ENCODE assay signal across 27 cellular contexts in genomic region chr1:76239470-76239918, GRCh38.
DNase-seq lines count a peak whose midpoint lies in the region; ATAC-seq and TF ChIP-seq lines count a peak whose summit lies in the region.
"Had no signal": no experiment of that assay in that cellular context is flagged by ENCODE, and none has a peak within 500 bp of the region (broad histone marks: within the 10 kb centered on the region; RNA-seq: fewer than 3 reads in every experiment).

No MANE protein-coding gene starts in this region.

- peak; percentile 8 for DNase-seq in Calu3
- DNase-seq in HCT116 (ENCODE audit: low read depth, low spot score), result no peak
- DNase-seq in NCI-H748 (lab: John Stamatoyannopoulos, UW; ENCODE audit: unreplicated experiment), result peak; percentile 93
- DNase-seq in left kidney (ENCODE audit: low read depth, low spot score), result peak; percentile 62
- no peak for DNase-seq in esophagus muscularis mucosa (ENCODE audit: extremely low spot score)
- no peak for DNase-seq in activated CD8-positive, alpha-beta memory T cell treated with anti-CD3 and anti-CD28 coated beads, Interleukin-2, amount 10 ng/mL, durations not matched to agents 7 days and 5 days
- no peak for DNase-seq in activated T-cell treated with anti-CD3 and anti-CD28 coated beads for 4 hours
- DNase-seq: activated B cell treated with CpG ODN at 0.5 μM for 24 hours; activated CD4-positive, alpha-beta memory T cell treated with anti-CD3 and anti-CD28 coated beads for 36 hours; activated naive CD4-positive, alpha-beta T cell treated with anti-CD3 and anti-CD28 coated beads for 36 hours; activated T-cell treated with anti-CD3 and anti-CD28 coated beads, Interleukin-2, amount 50 U/mL, for 24 hours; AML-193; aorta; left colon; NCI-H1092; NCI-H446 treated with DMSO at 0.1 percent for 48 hours; SHP77; T-helper 2 cell; transverse colon had no signal

- H3K9me2 ChIP-seq in HCT116 (ENCODE audit: insufficient read depth), result no peaks in the 10 kb centered on the region

- H3K4me1 ChIP-seq in HCT116 (ENCODE audit: control insufficient read depth in 1 of 2, insufficient read depth in 2 of 2, low read length in 2 of 2) (peaks cover 42 to 52% of the 10 kb centered on the region in 2 experiments), esophagus muscularis mucosa (no peaks in the 10 kb centered on the region)
- H3K4me1 ChIP-seq: gastroesophageal sphincter, prostate gland, transverse colon had no signal

- TF ChIP-seq RAD21 in HCT116 (IDR thresholded peaks at IDR 0.05; ENCODE audit: low read depth), result no peak

- ATAC-seq in HCT116, result no peak
- ATAC-seq in activated CD8-positive, alpha-beta memory T cell treated with anti-CD3 and anti-CD28 coated beads, Interleukin-2, amount 10 ng/mL, durations not matched to agents 7 days and 5 days, result no peak
- ATAC-seq: esophagus mucosa, gastroesophageal sphincter, GM12878, left colon had no signal

- H3K79me2 ChIP-seq in HCT116 (ENCODE audit: insufficient read depth, low read length), result no peaks in the 10 kb centered on the region

- no peak overlapping the region for H3K9ac ChIP-seq in HCT116 (ENCODE audit: low read length)
- H3K9ac ChIP-seq: KMS-11 had no signal

- H3K9me3 ChIP-seq in HCT116 (ENCODE audit: control insufficient read depth in 1 of 2, insufficient read depth in 1 of 2, low read depth in 1 of 2, low read length in 2 of 2) (0 out of 4 replicates have a peak, but pooled peaks cover 0 to 3% of the 10 kb centered on the region in 2 experiments), esophagus muscularis mucosa (peaks cover 0 to 15% (median 8%) of the 10 kb centered on the region in 4 donors)
- H3K9me3 ChIP-seq: prostate gland had no signal

- TF ChIP-seq EP300 in esophagus muscularis mucosa (IDR thresholded peaks at IDR 0.05), result no peak

- no peaks in the 10 kb centered on the region for H4K20me1 ChIP-seq in HCT116 (ENCODE audit: insufficient read depth)

- peaks cover 4% of the 10 kb centered on the region for H3K9me3 Mint-ChIP-seq in Calu3 (ENCODE audit: low read depth, unreplicated experiment)
- no peaks in the 10 kb centered on the region for H3K9me3 Mint-ChIP-seq in activated CD8-positive, alpha-beta memory T cell treated with anti-CD3 and anti-CD28 coated beads, Interleukin-2, amount 10 ng/mL, durations not matched to agents 7 days and 5 days (ENCODE audit: low read depth)
- H3K9me3 Mint-ChIP-seq: central memory CD8-positive, alpha-beta T cell had no signal

- POLR2A ChIA-PET in HCT116 (lab: Charles Lee), result no interaction called here

- intact Hi-C loops in Calu3 (cut with micrococcal nuclease; ENCODE audit: unreplicated experiment) (loop anchor here (5.0 to 10.0 kb wide), 2 partner anchors 82 to 325 kb away; no protein-coding TSS in a partner anchor), HCT116 (cut with micrococcal nuclease) (no loop called here), esophagus muscularis mucosa (cut with DNase I) (no loop called here)

- peak overlapping the region; percentile 24; the same call in 1 of the 2 replicates for H3K4me2 ChIP-seq in HCT116 (ENCODE audit: low read length)
- H3K4me2 ChIP-seq: KMS-11 had no signal

- H3K27ac ChIP-seq in HCT116 (ENCODE audit: low read depth, low read length), result peak overlapping the region; percentile 87; the same call in 1 of the 2 replicates
- no peak overlapping the region for H3K27ac ChIP-seq in esophagus muscularis mucosa (replicated peaks in 1 of 4)
- H3K27ac ChIP-seq: gastroesophageal sphincter, KMS-11, prostate gland, skin epidermis, transverse colon had no signal

- H2AFZ ChIP-seq in HCT116 (ENCODE audit: low read depth, low read length, poor library complexity, severe bottlenecking), result no peak overlapping the region

- WGBS in esophagus muscularis mucosa, result 85% methylated on average over 3 of the region's 3 CpGs

- H3K4me3 ChIP-seq in HCT116 (replicated peaks in 1 of 2; ENCODE audit: low read depth in 1 of 2, low read length in 2 of 2), result no peak overlapping the region
- no peak overlapping the region for H3K4me3 ChIP-seq in esophagus muscularis mucosa
- H3K4me3 ChIP-seq: gastroesophageal sphincter, GM12878, prostate gland, skin epidermis, transverse colon had no signal

- H3K4me1 Mint-ChIP-seq in Calu3 (ENCODE audit: low read depth, unreplicated experiment), result peaks cover 35% of the 10 kb centered on the region
- H3K4me1 Mint-ChIP-seq in activated CD8-positive, alpha-beta memory T cell treated with anti-CD3 and anti-CD28 coated beads, Interleukin-2, amount 10 ng/mL, durations not matched to agents 7 days and 5 days, result no peaks in the 10 kb centered on the region
- H3K4me1 Mint-ChIP-seq: central memory CD8-positive, alpha-beta T cell had no signal

- TF ChIP-seq POLR2A in HCT116 (IDR thresholded peaks at IDR 0.05; ENCODE audit: borderline replicate concordance, extremely low read depth, insufficient read depth, insufficient read length) (no peak), esophagus muscularis mucosa (IDR thresholded peaks at IDR 0.05; ENCODE audit: low read depth) (no peak)

- peaks cover 13% of the 10 kb centered on the region for H3K36me3 Mint-ChIP-seq in Calu3 (ENCODE audit: insufficient read depth, unreplicated experiment)
- H3K36me3 Mint-ChIP-seq in activated CD8-positive, alpha-beta memory T cell treated with anti-CD3 and anti-CD28 coated beads, Interleukin-2, amount 10 ng/mL, durations not matched to agents 7 days and 5 days, result no peaks in the 10 kb centered on the region

- no peaks in the 10 kb centered on the region for H3K36me3 ChIP-seq in HCT116 (ENCODE audit: control insufficient read depth in 1 of 2, insufficient read depth in 2 of 2, low read length in 2 of 2)
- H3K36me3 ChIP-seq in esophagus muscularis mucosa, result no peaks in the 10 kb centered on the region
- H3K36me3 ChIP-seq: gastroesophageal sphincter, prostate gland, transverse colon had no signal

- H3K27me3 ChIP-seq in HCT116 (ENCODE audit: insufficient read depth, low read length) (no peaks in the 10 kb centered on the region), esophagus muscularis mucosa (no peaks in the 10 kb centered on the region)
- H3K27me3 ChIP-seq: gastroesophageal sphincter, transverse colon had no signal

- H3K4me3 Mint-ChIP-seq in Calu3 (ENCODE audit: low read depth, unreplicated experiment), result no peak overlapping the region
- no peak overlapping the region for H3K4me3 Mint-ChIP-seq in activated CD8-positive, alpha-beta memory T cell treated with anti-CD3 and anti-CD28 coated beads, Interleukin-2, amount 10 ng/mL, durations not matched to agents 7 days and 5 days
- H3K4me3 Mint-ChIP-seq: activated B cell treated with CpG ODN at 0.5 μM for 24 hours; activated CD4-positive, alpha-beta memory T cell treated with anti-CD3 and anti-CD28 coated beads for 36 hours; activated naive CD4-positive, alpha-beta T cell treated with anti-CD3 and anti-CD28 coated beads for 36 hours; activated T-cell treated with anti-CD3 and anti-CD28 coated beads, Interleukin-2, amount 50 U/mL, for 24 hours; central memory CD8-positive, alpha-beta T cell; stimulated activated naive CD8-positive, alpha-beta T cell treated with anti-CD3 and anti-CD28 coated beads, Interleukin-15, Interleukin-2, amounts not matched to agents 100 ng/mL and 50 ng/mL, for 24 hours had no signal

- H3K27me3 Mint-ChIP-seq in Calu3 (ENCODE audit: unreplicated experiment), result no peaks in the 10 kb centered on the region
- no peaks in the 10 kb centered on the region for H3K27me3 Mint-ChIP-seq in activated CD8-positive, alpha-beta memory T cell treated with anti-CD3 and anti-CD28 coated beads, Interleukin-2, amount 10 ng/mL, durations not matched to agents 7 days and 5 days
- H3K27me3 Mint-ChIP-seq: activated B cell treated with CpG ODN at 0.5 μM for 24 hours; activated CD4-positive, alpha-beta memory T cell treated with anti-CD3 and anti-CD28 coated beads for 36 hours; activated T-cell treated with anti-CD3 and anti-CD28 coated beads, Interleukin-2, amount 50 U/mL, for 24 hours; central memory CD8-positive, alpha-beta T cell; stimulated activated naive CD8-positive, alpha-beta T cell treated with anti-CD3 and anti-CD28 coated beads, Interleukin-15, Interleukin-2, amounts not matched to agents 100 ng/mL and 50 ng/mL, for 24 hours had no signal

- H3K27ac Mint-ChIP-seq in Calu3 (ENCODE audit: unreplicated experiment), result peak overlapping the region; percentile 31
- H3K27ac Mint-ChIP-seq in activated CD8-positive, alpha-beta memory T cell treated with anti-CD3 and anti-CD28 coated beads, Interleukin-2, amount 10 ng/mL, durations not matched to agents 7 days and 5 days, result no peak overlapping the region
- H3K27ac Mint-ChIP-seq: activated B cell treated with CpG ODN at 0.5 μM for 24 hours; activated CD4-positive, alpha-beta memory T cell treated with anti-CD3 and anti-CD28 coated beads for 36 hours; activated naive CD4-positive, alpha-beta T cell treated with anti-CD3 and anti-CD28 coated beads for 36 hours; activated T-cell treated with anti-CD3 and anti-CD28 coated beads, Interleukin-2, amount 50 U/mL, for 24 hours; stimulated activated naive CD8-positive, alpha-beta T cell treated with anti-CD3 and anti-CD28 coated beads, Interleukin-15, Interleukin-2, amounts not matched to agents 100 ng/mL and 50 ng/mL, for 24 hours had no signal

- CTCF ChIA-PET in Calu3 (lab: Charles Lee), result no interaction called here
- CTCF ChIA-PET in HCT116 (lab: Charles Lee), result no interaction called here
- CTCF ChIA-PET in activated CD8-positive, alpha-beta memory T cell treated with anti-CD3 and anti-CD28 coated beads, Interleukin-2, amount 10 ng/mL, durations not matched to agents 7 days and 5 days (lab: Charles Lee), result no interaction called here

- RAD21 ChIA-PET in HCT116 (lab: Charles Lee; ENCODE audit: low non-redundant PET in 1 of 2, low total read pairs in 2 of 2, uncharacterized antibody in 2 of 2, unreplicated experiment in 2 of 2), result no interaction called here

- TF ChIP-seq CTCF in Calu3 (IDR thresholded peaks at IDR 0.05; ENCODE audit: unreplicated experiment) (no peak), HCT116 (IDR thresholded peaks at IDR 0.05 in 2 of 3, conservative IDR thresholded peaks at IDR 0.05 in 1 of 3; ENCODE audit: borderline replicate concordance in 1 of 3, insufficient read depth in 1 of 3, low read depth in 2 of 3, low read length in 2 of 3) (no peak), esophagus muscularis mucosa (IDR thresholded peaks at IDR 0.05) (no peak)

- no TSS peak for BruUV-seq in Calu3 (replicated peaks; lab: Mats Ljungman, UMichigan)
- no TSS peak for BruUV-seq in HCT116 (replicated peaks; lab: Mats Ljungman, UMichigan)

TF ChIP-seq in HCT116, 20 proteins besides CTCF, POLR2A, EP300 and RAD21:
- TF ChIP-seq YY1 (IDR thresholded peaks at IDR 0.05; ENCODE audit: extremely low read depth, insufficient replicate concordance, low read depth, low read length) (no peak), SRF (IDR thresholded peaks at IDR 0.05; ENCODE audit: low read depth) (no peak)

Comparison
In these comparisons a context has a peak if more than half of its experiments do, and no peak if none do; other contexts are left out.
1. DNase-seq: peak in Calu3 (single experiment), NCI-H748 (single experiment) and left kidney (single experiment); none in HCT116 (single experiment), esophagus muscularis mucosa (single experiment), activated CD8-positive, alpha-beta memory T cell treated with anti-CD3 and anti-CD28 coated beads, Interleukin-2, amount 10 ng/mL, durations not matched to agents 7 days and 5 days (single experiment) and activated T-cell treated with anti-CD3 and anti-CD28 coated beads for 4 hours (single experiment).